ENCODE assay signal across 8 cellular contexts in genomic region chr18:70491734-70492348, GRCh38.
DNase-seq lines count a peak whose midpoint lies in the region; ATAC-seq and TF ChIP-seq lines count a peak whose summit lies in the region.

No MANE protein-coding gene starts in this region.

- 55 to 61% (median 59%) methylated on average over 4 of the region's 4 CpGs for WGBS in ovary, 3 donors

- no peak overlapping the region for H3K27ac ChIP-seq in ovary

- peak; percentile 86 for TF ChIP-seq CTCF in GM10266 (IDR thresholded peaks at IDR 0.05; ENCODE audit: control insufficient read depth, insufficient read depth, low read depth, missing control alignments)
- no peak for TF ChIP-seq CTCF in ovary (IDR thresholded peaks at IDR 0.05)

- DNase-seq in GM10266 (ENCODE audit: extremely low spot score) (peak; percentile 57), HUDEP-2 (lab: John Stamatoyannopoulos, UW; ENCODE audit: unreplicated experiment in 76 of 76) (peak in 64 of 76 experiments; percentile 1 to 82 (median 42)), SHP77 treated with DMSO at 0.1 percent for 48 hours (lab: John Stamatoyannopoulos, UW) (peak; percentile 12), hepatic stellate cell (ENCODE audit: low spot score) (peak; percentile 25), ovary (no peak)
- DNase-seq in activated naive CD8-positive, alpha-beta T cell treated with anti-CD3 and anti-CD28 coated beads, Interleukin-2, amount 50 U/mL, for 24 hours = peak; percentile 62
- DNase-seq in stimulated activated CD4-positive, alpha-beta T cell treated with anti-CD3 and anti-CD28 coated beads, Interleukin-12 subunit alpha, Interleukin-12 subunit beta, amount 100 ng/mL, for 4 hours = peak; percentile 34

- no peaks in the 10 kb centered on the region for H3K9me3 Mint-ChIP-seq in activated naive CD8-positive, alpha-beta T cell treated with anti-CD3 and anti-CD28 coated beads, Interleukin-2, amount 50 U/mL, for 24 hours

- H3K4me3 ChIP-seq in ovary = no peak overlapping the region

- no peaks in the 10 kb centered on the region for H3K4me1 ChIP-seq in ovary (ENCODE audit: insufficient read depth)

- peaks cover 2% of the 10 kb centered on the region for H3K27me3 Mint-ChIP-seq in activated naive CD8-positive, alpha-beta T cell treated with anti-CD3 and anti-CD28 coated beads, Interleukin-2, amount 50 U/mL, for 24 hours

- TF ChIP-seq POLR2A in ovary (IDR thresholded peaks at IDR 0.05) = no peak

- no peaks in the 10 kb centered on the region for H3K4me1 Mint-ChIP-seq in activated naive CD8-positive, alpha-beta T cell treated with anti-CD3 and anti-CD28 coated beads, Interleukin-2, amount 50 U/mL, for 24 hours

- no peaks in the 10 kb centered on the region for H3K36me3 Mint-ChIP-seq in activated naive CD8-positive, alpha-beta T cell treated with anti-CD3 and anti-CD28 coated beads, Interleukin-2, amount 50 U/mL, for 24 hours (ENCODE audit: low read depth)

- no peaks in the 10 kb centered on the region for H3K9me3 ChIP-seq in ovary

- no peak for TF ChIP-seq EP300 in ovary (IDR thresholded peaks at IDR 0.05)

- H3K36me3 ChIP-seq in ovary = no peaks in the 10 kb centered on the region

- ATAC-seq in GM21528 (IDR thresholded peaks at IDR 0.05; ENCODE audit: low FRiP score, unreplicated experiment) = peak; percentile 89
- ATAC-seq in activated naive CD8-positive, alpha-beta T cell treated with anti-CD3 and anti-CD28 coated beads, Interleukin-2, amount 50 U/mL, for 24 hours = no peak

- no peak overlapping the region for H3K27ac Mint-ChIP-seq in activated naive CD8-positive, alpha-beta T cell treated with anti-CD3 and anti-CD28 coated beads, Interleukin-2, amount 50 U/mL, for 24 hours

- intact Hi-C loops in ovary (cut with DNase I) = no loop called here

- no peaks in the 10 kb centered on the region for H3K27me3 ChIP-seq in ovary

- H3K4me3 Mint-ChIP-seq in activated naive CD8-positive, alpha-beta T cell treated with anti-CD3 and anti-CD28 coated beads, Interleukin-2, amount 50 U/mL, for 24 hours = no peak overlapping the region

Comparison
In these comparisons a context has a peak if more than half of its experiments do, and no peak if none do; other contexts are left out.
1. DNase-seq: peak in GM10266 (single experiment), HUDEP-2 (64 of 76), SHP77 treated with DMSO at 0.1 percent for 48 hours (single experiment), activated naive CD8-positive, alpha-beta T cell treated with anti-CD3 and anti-CD28 coated beads, Interleukin-2, amount 50 U/mL, for 24 hours (single experiment), hepatic stellate cell (single experiment) and stimulated activated CD4-positive, alpha-beta T cell treated with anti-CD3 and anti-CD28 coated beads, Interleukin-12 subunit alpha, Interleukin-12 subunit beta, amount 100 ng/mL, for 4 hours (single experiment); none in ovary (0 of 5).